ENCODE assay signal across 8 cellular contexts in the genomic region with DNA sequence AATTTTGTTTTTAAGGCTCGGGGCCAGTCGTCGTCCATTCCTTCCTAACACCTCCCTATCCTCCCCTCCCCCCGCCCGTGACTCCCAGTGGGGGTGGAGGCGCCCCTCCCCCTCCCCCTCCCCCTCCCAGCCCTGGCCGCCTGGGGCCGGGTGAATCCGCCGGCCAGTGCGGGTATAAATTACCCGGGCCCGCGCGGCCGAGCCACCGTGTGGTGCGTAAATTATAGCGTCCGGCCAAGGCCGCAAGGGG. TPM values are rescaled to one million over a fixed set of nuclear protein-coding genes. Genes with fewer than 3 reads are reported as not detected.
DNase-seq lines count a peak whose midpoint lies in the region; ATAC-seq and TF ChIP-seq lines count a peak whose summit lies in the region.

No MANE protein-coding gene starts in this region.

- ATAC-seq in GM21737 (IDR thresholded peaks at IDR 0.05; ENCODE audit: unreplicated experiment) (no peak), GM21526 (IDR thresholded peaks at IDR 0.05; ENCODE audit: low FRiP score, unreplicated experiment) (no peak)

- H3K4me1 ChIP-seq in ES-I3 (ENCODE audit: insufficient read depth, low read length): peaks cover 40% of the 10 kb centered on the region; the same call in 1 of the 2 replicates
- H3K4me1 ChIP-seq in SJSA1 (replicated peaks): peaks cover 55% of the 10 kb centered on the region
- H3K4me1 ChIP-seq in fibroblast of lung (ENCODE audit: control insufficient read depth, extremely low read depth, insufficient read depth, low read length): peaks cover 27% of the 10 kb centered on the region

- no peaks in the 10 kb centered on the region for H3K36me3 Mint-ChIP-seq in osteocyte (ENCODE audit: unreplicated experiment)

- no peaks in the 10 kb centered on the region for H3K27me3 ChIP-seq in SJSA1 (replicated peaks)
- H3K27me3 ChIP-seq in fibroblast of lung (ENCODE audit: control insufficient read depth, insufficient read depth, low read length): no peaks in the 10 kb centered on the region

- H3K4me1 Mint-ChIP-seq in osteocyte (ENCODE audit: unreplicated experiment): peaks cover 45% of the 10 kb centered on the region

- no peaks in the 10 kb centered on the region for H3K27me3 Mint-ChIP-seq in osteocyte (ENCODE audit: unreplicated experiment)

- no peaks in the 10 kb centered on the region for H3K9me3 Mint-ChIP-seq in osteocyte (ENCODE audit: unreplicated experiment)

- no peak overlapping the region for H2AFZ ChIP-seq in fibroblast of lung (ENCODE audit: low read length)

- no peaks in the 10 kb centered on the region for H3K79me2 ChIP-seq in fibroblast of lung (ENCODE audit: control insufficient read depth, insufficient read depth, low read length)

- DNase-seq in SJSA1 (ENCODE audit: low read depth in 1 of 2, low spot score in 2 of 2): no peak
- peak in 1 of 2 donors; percentile 15 for DNase-seq in fibroblast of lung (ENCODE audit: low read depth in 2 of 2)
- DNase-seq in osteocyte (ENCODE audit: extremely low spot score, unreplicated experiment): no peak
- no peak for DNase-seq in ureter (ENCODE audit: low spot score)
- no peak for DNase-seq in COLO668 (lab: John Stamatoyannopoulos, UW; ENCODE audit: unreplicated experiment)

- peak overlapping the region; percentile 90 for H3K27ac ChIP-seq in SJSA1
- H3K27ac ChIP-seq in fibroblast of lung (ENCODE audit: insufficient read depth, low read length): peak overlapping the region; percentile 91

- H3K27ac Mint-ChIP-seq in osteocyte (ENCODE audit: unreplicated experiment): peak overlapping the region; percentile 82

- peak overlapping the region; percentile 63 for H3K4me3 Mint-ChIP-seq in osteocyte (ENCODE audit: unreplicated experiment)

- peak overlapping the region; percentile 61 for H3K4me3 ChIP-seq in SJSA1
- H3K4me3 ChIP-seq in fibroblast of lung (replicated peaks in 1 of 4; ENCODE audit: control extremely low read depth in 1 of 4, insufficient read depth in 1 of 4, low read depth in 3 of 4, low read length in 4 of 4): peak overlapping the region in 3 of 4 experiments; percentile 43 to 65 (median 43)

- H3K4me2 ChIP-seq in fibroblast of lung (ENCODE audit: extremely low read depth, insufficient read depth, low read length): peak overlapping the region; percentile 88

- H3K9me3 ChIP-seq in ES-I3 (ENCODE audit: control insufficient read depth, insufficient read depth, low read length): no peaks in the 10 kb centered on the region
- H3K9me3 ChIP-seq in SJSA1 (replicated peaks): no peaks in the 10 kb centered on the region; the same call in 1 of the 2 replicates
- H3K9me3 ChIP-seq in fibroblast of lung (ENCODE audit: control insufficient read depth, insufficient read depth, low read depth, low read length): no peaks in the 10 kb centered on the region

- H4K20me1 ChIP-seq in fibroblast of lung (ENCODE audit: control insufficient read depth, extremely low read depth, insufficient read depth, low read length): no peaks in the 10 kb centered on the region

- H3K36me3 ChIP-seq in ES-I3 (ENCODE audit: insufficient read depth, low read length) (no peaks in the 10 kb centered on the region), SJSA1 (no peaks in the 10 kb centered on the region; the same call in 1 of the 2 replicates), fibroblast of lung (ENCODE audit: control insufficient read depth, insufficient read depth, low read length) (no peaks in the 10 kb centered on the region)

- H3K9ac ChIP-seq in ES-I3 (ENCODE audit: low read depth, low read length) (peak overlapping the region; percentile 69), fibroblast of lung (ENCODE audit: insufficient read depth, low read length) (peak overlapping the region; percentile 71)

- TF ChIP-seq CTCF in fibroblast of lung (conservative IDR thresholded peaks at IDR 0.05 in 1 of 2, IDR thresholded peaks at IDR 0.05 in 1 of 2; ENCODE audit: low read depth in 1 of 2, low read length in 2 of 2) (no peak), osteocyte (IDR thresholded peaks at IDR 0.05) (no peak)

RNA-seq across cellular contexts. Expression of a gene that starts 2.0 kb away (rescaled TPM):
- total RNA-seq in SJSA1 (2014; rRNA removed; shearing (Covaris generic)): 11.9 and 42.7 TPM in 2 replicates
- total RNA-seq in fibroblast of lung: 31.1 and 35.7 TPM in 2 replicates
- 11.0 and 13.0 TPM in 2 replicates for polyA plus RNA-seq in fibroblast of lung
- polyA plus RNA-seq in fibroblast of lung (2012): 17.9 and 19.8 TPM in 2 replicates
- polyA minus RNA-seq in fibroblast of lung (ENCODE audit: low replicate concordance): 16.8 and 21.8 TPM in 2 replicates
- total RNA-seq in osteocyte: 57.3 and 64.1 TPM in 2 replicates
- 49.8 TPM for total RNA-seq in ureter
